Comparison of ENCODE assay signal across 12 cellular contexts in the genomic region with DNA sequence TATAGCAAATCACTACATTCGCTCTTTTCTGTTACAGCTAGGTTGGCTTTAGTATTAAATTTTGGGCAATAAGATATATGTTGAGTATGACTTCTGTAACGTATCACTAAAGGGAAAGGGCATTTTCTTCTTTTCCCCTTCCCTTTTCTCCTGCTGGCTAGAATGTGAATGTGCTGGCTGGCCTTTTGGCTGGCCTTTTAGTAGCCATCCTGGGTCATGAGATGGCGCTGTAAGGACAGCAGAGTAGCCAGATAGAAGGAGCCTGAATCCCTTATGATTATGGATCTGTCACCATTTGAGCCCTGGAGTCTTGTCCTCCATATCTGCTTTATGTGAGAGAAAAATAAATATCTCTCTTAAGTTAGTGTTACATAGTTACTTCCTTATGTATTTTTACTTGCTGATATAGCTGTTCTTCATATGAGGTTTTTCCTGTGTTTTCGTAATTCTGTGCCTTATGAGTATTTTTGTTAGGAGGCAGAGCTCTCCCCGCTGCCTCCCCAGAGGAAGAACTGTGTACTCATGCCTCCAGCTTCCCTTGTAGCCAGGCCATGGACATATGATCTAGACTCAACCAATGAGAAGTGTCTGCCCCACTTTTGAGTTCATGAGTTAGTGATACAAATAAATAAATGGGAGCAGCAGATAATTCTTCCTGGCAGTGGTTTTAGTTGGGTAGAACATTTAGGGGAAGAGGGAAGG.
DNase-seq lines count a peak whose midpoint lies in the region; ATAC-seq and TF ChIP-seq lines count a peak whose summit lies in the region.
"Had no signal": no experiment of that assay in that cellular context is flagged by ENCODE, and none has a peak within 500 bp of the region (broad histone marks: within the 10 kb centered on the region; RNA-seq: fewer than 3 reads in every experiment).

No MANE protein-coding gene starts in this region.

- 0 out of 2 replicates have a peak, but pooled peaks cover 5% of the 10 kb centered on the region for H4K20me1 ChIP-seq in GM23338 (replicated peaks; ENCODE audit: insufficient read depth)

- H3K36me3 ChIP-seq in GM23338 (ENCODE audit: insufficient read depth) = no peaks in the 10 kb centered on the region
- H3K36me3 ChIP-seq in CD8-positive, alpha-beta memory T cell (ENCODE audit: insufficient read depth, low read length) = no peaks in the 10 kb centered on the region

- no peak overlapping the region for H3K27ac Mint-ChIP-seq in GM23338
- H3K27ac Mint-ChIP-seq in osteocyte (ENCODE audit: unreplicated experiment) = no peak overlapping the region
- no peak overlapping the region for H3K27ac Mint-ChIP-seq in CD8-positive, alpha-beta memory T cell
- no peak overlapping the region for H3K27ac Mint-ChIP-seq in activated CD4-positive, alpha-beta T cell treated with anti-CD3 and anti-CD28 coated beads, Interleukin-2, amount 10 ng/mL, durations not matched to agents 7 days and 5 days
- H3K27ac Mint-ChIP-seq: activated naive CD4-positive, alpha-beta T cell treated with anti-CD3 and anti-CD28 coated beads for 36 hours had no signal

- CTCF ChIA-PET in CD8-positive, alpha-beta memory T cell (lab: Charles Lee) = no interaction called here
- CTCF ChIA-PET in activated CD4-positive, alpha-beta T cell treated with anti-CD3 and anti-CD28 coated beads, Interleukin-2, amount 10 ng/mL, durations not matched to agents 7 days and 5 days (lab: Charles Lee) = interaction anchor here (1.0 to 1.5 kb wide), 2 partner anchors 9 to 15 kb away, joined by 3 read pairs; no protein-coding TSS in a partner anchor

- H3K79me2 ChIP-seq in GM23338 (replicated peaks; ENCODE audit: insufficient read depth) = peaks cover 7% of the 10 kb centered on the region; the same call in 1 of the 2 replicates

- DNase-seq in GM23338 (ENCODE audit: low spot score) = peak; percentile 81
- peak; percentile 16 for DNase-seq in RKO (ENCODE audit: low spot score)
- DNase-seq in epithelial cell of proximal tubule (ENCODE audit: low read depth) = no peak
- DNase-seq in osteocyte (ENCODE audit: extremely low spot score, unreplicated experiment) = no peak
- no peak for DNase-seq in CD8-positive, alpha-beta memory T cell
- no peak for DNase-seq in NCI-H1092 treated with DMSO at 0.1 percent for 48 hours (lab: John Stamatoyannopoulos, UW)
- DNase-seq in activated CD4-positive, alpha-beta T cell treated with anti-CD3 and anti-CD28 coated beads, Interleukin-2, amount 10 ng/mL, durations not matched to agents 7 days and 5 days = no peak
- DNase-seq: activated CD4-positive, alpha-beta T cell treated with anti-CD3 and anti-CD28 coated beads, Interleukin-2, amount 50 U/mL, for 48 hours; activated naive CD4-positive, alpha-beta T cell treated with anti-CD3 and anti-CD28 coated beads for 36 hours; hippocampal formation; NCI-H187 had no signal

- H3K36me3 Mint-ChIP-seq in GM23338 (ENCODE audit: low read depth) = no peaks in the 10 kb centered on the region; the same call in 2 of the 3 replicates
- H3K36me3 Mint-ChIP-seq in osteocyte (ENCODE audit: unreplicated experiment) = no peaks in the 10 kb centered on the region
- H3K36me3 Mint-ChIP-seq in CD8-positive, alpha-beta memory T cell = no peaks in the 10 kb centered on the region
- no peaks in the 10 kb centered on the region for H3K36me3 Mint-ChIP-seq in activated CD4-positive, alpha-beta T cell treated with anti-CD3 and anti-CD28 coated beads, Interleukin-2, amount 10 ng/mL, durations not matched to agents 7 days and 5 days (ENCODE audit: low read depth)

- H3K4me3 Mint-ChIP-seq in GM23338 (no peak overlapping the region), osteocyte (ENCODE audit: unreplicated experiment) (no peak overlapping the region)
- no peak overlapping the region for H3K4me3 Mint-ChIP-seq in CD8-positive, alpha-beta memory T cell
- no peak overlapping the region for H3K4me3 Mint-ChIP-seq in activated CD4-positive, alpha-beta T cell treated with anti-CD3 and anti-CD28 coated beads, Interleukin-2, amount 10 ng/mL, durations not matched to agents 7 days and 5 days
- H3K4me3 Mint-ChIP-seq: activated naive CD4-positive, alpha-beta T cell treated with anti-CD3 and anti-CD28 coated beads for 36 hours had no signal

- H3K4me3 ChIP-seq in GM23338 = no peak overlapping the region
- H3K4me3 ChIP-seq in epithelial cell of proximal tubule (ENCODE audit: low read depth, low read length) = no peak overlapping the region
- H3K4me3 ChIP-seq in CD8-positive, alpha-beta memory T cell (ENCODE audit: low read length) = no peak overlapping the region

- peak; percentile 97 for ATAC-seq in GM23338
- no peak for ATAC-seq in HG03039 (IDR thresholded peaks at IDR 0.05; ENCODE audit: unreplicated experiment)

- H3K27me3 Mint-ChIP-seq in GM23338 (ENCODE audit: insufficient read depth, low read depth, poor library complexity) (no peaks in the 10 kb centered on the region), osteocyte (ENCODE audit: unreplicated experiment) (no peaks in the 10 kb centered on the region)
- H3K27me3 Mint-ChIP-seq in CD8-positive, alpha-beta memory T cell = no peaks in the 10 kb centered on the region
- H3K27me3 Mint-ChIP-seq in activated CD4-positive, alpha-beta T cell treated with anti-CD3 and anti-CD28 coated beads, Interleukin-2, amount 10 ng/mL, durations not matched to agents 7 days and 5 days = no peaks in the 10 kb centered on the region

- POLR2A ChIA-PET in CD8-positive, alpha-beta memory T cell (lab: Charles Lee) = no interaction called here
- POLR2A ChIA-PET in activated CD4-positive, alpha-beta T cell treated with anti-CD3 and anti-CD28 coated beads, Interleukin-2, amount 10 ng/mL, durations not matched to agents 7 days and 5 days (lab: Charles Lee) = no interaction called here

- H3K4me2 ChIP-seq in GM23338 = no peak overlapping the region

- no peaks in the 10 kb centered on the region for H3K27me3 ChIP-seq in GM23338 (ENCODE audit: insufficient read depth)
- no peaks in the 10 kb centered on the region for H3K27me3 ChIP-seq in CD8-positive, alpha-beta memory T cell (ENCODE audit: insufficient read depth, low read length, poor library complexity, severe bottlenecking)

- no peaks in the 10 kb centered on the region for H3F3A ChIP-seq in GM23338 (replicated peaks; ENCODE audit: low read depth)

- H3K4me1 ChIP-seq in GM23338 (ENCODE audit: insufficient read depth) = no peaks in the 10 kb centered on the region
- H3K4me1 ChIP-seq in CD8-positive, alpha-beta memory T cell (ENCODE audit: insufficient read depth, low read length) = no peaks in the 10 kb centered on the region

- H3K9me3 ChIP-seq in CD8-positive, alpha-beta memory T cell (ENCODE audit: low read length) = no peaks in the 10 kb centered on the region

- H3K4me1 Mint-ChIP-seq in GM23338 (no peaks in the 10 kb centered on the region), osteocyte (ENCODE audit: unreplicated experiment) (no peaks in the 10 kb centered on the region)
- H3K4me1 Mint-ChIP-seq in CD8-positive, alpha-beta memory T cell = peaks cover 0 to 9% (median 3%) of the 10 kb centered on the region in 3 donors
- no peaks in the 10 kb centered on the region for H3K4me1 Mint-ChIP-seq in activated CD4-positive, alpha-beta T cell treated with anti-CD3 and anti-CD28 coated beads, Interleukin-2, amount 10 ng/mL, durations not matched to agents 7 days and 5 days

- TF ChIP-seq CTCF in GM23338 (conservative IDR thresholded peaks at IDR 0.05; ENCODE audit: low read depth in 2 of 2) = peak; percentile 81 to 82
- peak; percentile 39 for TF ChIP-seq CTCF in epithelial cell of proximal tubule (conservative IDR thresholded peaks at IDR 0.05; ENCODE audit: low read depth, low read length)
- peak; percentile 15 for TF ChIP-seq CTCF in osteocyte (IDR thresholded peaks at IDR 0.05)

- H3K9me3 Mint-ChIP-seq in GM23338 (no peaks in the 10 kb centered on the region; the same call in 2 of the 3 replicates), osteocyte (ENCODE audit: unreplicated experiment) (no peaks in the 10 kb centered on the region)
- H3K9me3 Mint-ChIP-seq in CD8-positive, alpha-beta memory T cell = peaks cover 0 to 3% (median 0%) of the 10 kb centered on the region in 5 donors
- no peaks in the 10 kb centered on the region for H3K9me3 Mint-ChIP-seq in activated CD4-positive, alpha-beta T cell treated with anti-CD3 and anti-CD28 coated beads, Interleukin-2, amount 10 ng/mL, durations not matched to agents 7 days and 5 days

- no peaks in the 10 kb centered on the region for H3K9me2 ChIP-seq in GM23338 (ENCODE audit: insufficient read depth)

- no peak overlapping the region for H3K27ac ChIP-seq in GM23338 (ENCODE audit: low read depth)
- H3K27ac ChIP-seq in CD8-positive, alpha-beta memory T cell (ENCODE audit: low read depth, low read length) = no peak overlapping the region

- H2AFZ ChIP-seq in GM23338 = no peak overlapping the region

TF ChIP-seq in GM23338, 12 proteins besides CTCF, POLR2A, EP300 and RAD21:
- TF ChIP-seq CREB1 (CRISPR knock-in tag; IDR thresholded peaks at IDR 0.05; ENCODE audit: low read depth) (no peak), ZNF114 (CRISPR knock-in tag; IDR thresholded peaks at IDR 0.05) (no peak)

Comparison
In these comparisons a context has a peak if more than half of its experiments do, and no peak if none do; other contexts are left out.
1. DNase-seq: peak in GM23338 (single experiment) and RKO (single experiment); none in epithelial cell of proximal tubule (single experiment), osteocyte (single experiment), CD8-positive, alpha-beta memory T cell (0 of 5), NCI-H1092 treated with DMSO at 0.1 percent for 48 hours (single experiment) and activated CD4-positive, alpha-beta T cell treated with anti-CD3 and anti-CD28 coated beads, Interleukin-2, amount 10 ng/mL, durations not matched to agents 7 days and 5 days (single experiment).
2. CTCF ChIP-seq: peak in every context shown above with its lines; median percentile 82 in GM23338; 39 in epithelial cell of proximal tubule; 15 in osteocyte.